Comparison of ENCODE assay signal across 2 cellular contexts in the genomic region with DNA sequence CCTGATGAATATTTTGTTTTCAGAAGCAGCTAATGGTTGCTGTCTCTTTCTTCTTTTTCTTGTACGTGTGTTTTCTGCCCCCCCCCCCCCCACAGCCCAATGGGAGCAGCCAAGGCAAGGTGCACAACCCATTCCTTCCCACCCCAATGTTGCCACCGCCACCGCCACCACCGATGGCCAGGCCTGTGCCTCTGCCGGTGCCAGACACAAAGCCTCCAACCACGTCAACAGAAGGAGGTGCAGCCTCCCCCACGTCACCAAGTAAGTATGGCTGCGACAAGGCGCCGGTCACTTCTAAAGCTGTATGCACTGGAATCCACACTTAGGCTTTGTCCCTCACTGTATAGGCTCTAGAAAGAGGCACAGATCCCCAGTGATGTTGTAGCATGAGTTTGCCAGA.
TF ChIP-seq lines count a peak whose summit lies in the region.

No MANE protein-coding gene starts in this region.

TF ChIP-seq in HepG2, 621 proteins besides CTCF, POLR2A, EP300 and RAD21:
- TF ChIP-seq ZNF367 (CRISPR knock-in tag; IDR thresholded peaks at IDR 0.05; ENCODE audit: borderline replicate concordance) (no peak), SMAD3 (CRISPR knock-in tag; IDR thresholded peaks at IDR 0.05) (no peak), HNRNPK (IDR thresholded peaks at IDR 0.05; ENCODE audit: low read depth, low read length, poor library complexity, severe bottlenecking) (peak; percentile 49)

TF ChIP-seq in IMR-90, 13 proteins besides CTCF, POLR2A, EP300 and RAD21:
- TF ChIP-seq BHLHE40 (IDR thresholded peaks at IDR 0.05; ENCODE audit: low read depth, low read length) (no peak), RFX5 (IDR thresholded peaks at IDR 0.05; ENCODE audit: low read depth, low read length) (no peak), SMC3 (IDR thresholded peaks at IDR 0.05; ENCODE audit: low read depth, low read length) (no peak), USF2 (IDR thresholded peaks at IDR 0.05; ENCODE audit: low read depth, low read length) (no peak), RCOR1 (IDR thresholded peaks at IDR 0.05; ENCODE audit: insufficient replicate concordance, low read length) (no peak), MXI1 (IDR thresholded peaks at IDR 0.05; ENCODE audit: borderline replicate concordance, low read depth, low read length) (no peak), ELK1 (IDR thresholded peaks at IDR 0.05; ENCODE audit: borderline replicate concordance, low read depth, low read length) (no peak), CHD1 (IDR thresholded peaks at IDR 0.05; ENCODE audit: low read depth, low read length) (no peak), FOS (IDR thresholded peaks at IDR 0.05; ENCODE audit: low read depth, low read length) (no peak), MAFK (IDR thresholded peaks at IDR 0.05; ENCODE audit: low read depth, low read length) (no peak), MAZ (IDR thresholded peaks at IDR 0.05; ENCODE audit: borderline replicate concordance, low read depth, low read length) (no peak), CEBPB (IDR thresholded peaks at IDR 0.05; ENCODE audit: low read depth, low read length) (no peak), NFE2L2 (IDR thresholded peaks at IDR 0.05; ENCODE audit: low read depth, low read length) (no peak)
